ENCODE assay signal across 9 cellular contexts in the genomic region with DNA sequence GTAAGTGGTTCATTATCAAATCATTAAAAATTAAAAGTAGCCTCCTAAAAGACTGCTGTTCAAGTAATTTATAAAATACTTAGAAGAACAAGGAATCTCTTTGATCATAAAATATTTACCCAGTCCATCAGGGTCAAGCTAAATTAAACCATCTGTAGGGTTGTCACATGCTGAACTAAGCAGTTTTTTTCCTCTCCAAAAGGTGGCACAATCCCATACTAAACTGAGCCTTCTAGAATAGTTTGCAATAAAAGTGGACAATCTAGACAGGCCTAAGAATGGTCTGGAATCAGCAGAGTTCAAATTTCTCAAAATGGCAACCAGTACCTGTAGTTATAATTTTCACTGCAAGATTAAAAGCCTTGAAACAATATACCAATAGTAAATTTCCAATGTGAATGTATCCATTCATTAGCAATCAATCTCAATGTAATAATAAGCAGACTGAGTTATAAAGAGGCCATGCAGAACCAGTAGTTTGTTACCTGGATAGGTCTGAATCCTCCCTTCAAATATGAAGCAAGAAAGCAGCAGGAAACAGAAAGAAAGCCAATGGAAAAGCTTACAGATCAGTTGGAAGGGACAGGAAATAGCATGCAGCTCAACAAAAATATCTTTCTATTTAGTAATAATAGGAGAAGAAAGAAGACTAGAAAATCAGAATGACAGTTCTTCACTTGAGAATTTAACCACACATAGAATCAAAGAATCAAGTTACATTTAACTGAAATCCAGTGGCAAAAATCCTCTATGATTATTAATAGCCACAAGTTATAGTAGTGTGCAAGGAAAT.
A peak's percentile ranks its signal among the peaks of the same experiment; 100 is the strongest.
DNase-seq lines count a peak whose midpoint lies in the region; ATAC-seq and TF ChIP-seq lines count a peak whose summit lies in the region.
"Had no signal": no experiment of that assay in that cellular context is flagged by ENCODE, and none has a peak within 500 bp of the region (broad histone marks: within the 10 kb centered on the region; RNA-seq: fewer than 3 reads in every experiment).

No MANE protein-coding gene starts in this region.

- no peak overlapping the region for H3K4me3 ChIP-seq in gastrocnemius medialis

- peak overlapping the region in 3 of 4 donors; percentile 12 to 49 (median 14) for H3K27ac ChIP-seq in gastrocnemius medialis

- H3K27me3 ChIP-seq in gastrocnemius medialis = no peaks in the 10 kb centered on the region

- TF ChIP-seq CTCF in gastrocnemius medialis (IDR thresholded peaks at IDR 0.05 in 4 of 5, conservative IDR thresholded peaks at IDR 0.05 in 1 of 5) = peak in 1 of 5 experiments; percentile 9

- peaks cover 0 to 8% of the 10 kb centered on the region in 2 donors for H3K36me3 ChIP-seq in gastrocnemius medialis

- peaks cover 18 to 26% of the 10 kb centered on the region in 2 donors for H3K4me1 ChIP-seq in gastrocnemius medialis

- DNase-seq in DMS 273 (lab: John Stamatoyannopoulos, UW; ENCODE audit: unreplicated experiment) (peak; percentile 32), DMS 273 treated with DMSO at 0.1 percent for 48 hours (lab: John Stamatoyannopoulos, UW) (no peak), RPMI8226 (peak; percentile 26), fibroblast of peridontal ligament (ENCODE audit: extremely low read depth) (peak; percentile 73), gastrocnemius medialis (no peak)
- DNase-seq: activated CD8-positive, alpha-beta memory T cell treated with anti-CD3 and anti-CD28 coated beads, Interleukin-2, amount 10 ng/mL, durations not matched to agents 7 days and 5 days had no signal

- no peaks in the 10 kb centered on the region for H3K9me3 ChIP-seq in gastrocnemius medialis

- TF ChIP-seq POLR2A in gastrocnemius medialis (IDR thresholded peaks at IDR 0.05) = no peak

- in situ Hi-C loops in gastrocnemius medialis (cut with MboI; ENCODE audit: low sequenced_read_pairs in 4 of 4) = loop anchor here in 3 of 4 donors (5.0 to 25.0 kb wide), 2 partner anchors 195 to 205 kb away; a partner anchor contains a TSS

- intact Hi-C loops in gastrocnemius medialis (cut with DNase I; ENCODE audit: low total_unique reads) = loop anchor here (2.0 kb wide), 1 partner anchor 213 kb away; no protein-coding TSS in a partner anchor

- ATAC-seq in gastrocnemius medialis (peak; percentile 48 to 61), HG03139 (IDR thresholded peaks at IDR 0.05; ENCODE audit: unreplicated experiment) (no peak), HG03460 (IDR thresholded peaks at IDR 0.05; ENCODE audit: unreplicated experiment) (no peak), GM19035 (IDR thresholded peaks at IDR 0.05; ENCODE audit: unreplicated experiment) (no peak)
- ATAC-seq: activated CD8-positive, alpha-beta memory T cell treated with anti-CD3 and anti-CD28 coated beads, Interleukin-2, amount 10 ng/mL, durations not matched to agents 7 days and 5 days had no signal

Comparison
In these comparisons a context has a peak if more than half of its experiments do, and no peak if none do; other contexts are left out.
1. DNase-seq: peak in DMS 273 (single experiment), RPMI8226 (single experiment) and fibroblast of peridontal ligament (single experiment); none in DMS 273 treated with DMSO at 0.1 percent for 48 hours (single experiment) and gastrocnemius medialis (0 of 2).
2. ATAC-seq: peak in gastrocnemius medialis (2 of 2); none in HG03139 (single experiment), HG03460 (single experiment) and GM19035 (single experiment).